8 cellular contexts compared by ENCODE assay signal in genomic region chr10:37976091-37976879, GRCh38. TPM values are rescaled to one million over a fixed set of nuclear protein-coding genes. Genes with fewer than 3 reads are reported as not detected.
DNase-seq lines count a peak whose midpoint lies in the region; ATAC-seq and TF ChIP-seq lines count a peak whose summit lies in the region.

ZNF25 (minus strand) TSS chr10:37976647; CDS start chr10:37971722, 4,925 bp downstream.

- H3K36me3 Mint-ChIP-seq in activated CD4-positive, alpha-beta T cell treated with anti-CD3 and anti-CD28 coated beads for 36 hours (ENCODE audit: low read depth): peaks cover 15% of the 10 kb centered on the region

- peak; percentile 96 for DNase-seq in BE2C
- peak; percentile 87 for DNase-seq in NCI-H510A (lab: John Stamatoyannopoulos, UW)
- peak; percentile 99 for DNase-seq in activated CD4-positive, alpha-beta T cell treated with anti-CD3 and anti-CD28 coated beads for 36 hours
- DNase-seq in kidney glomerular epithelial cell (lab: John Stamatoyannopoulos, UW): peak; percentile 98
- DNase-seq in stimulated activated CD4-positive, alpha-beta T cell treated with anti-CD3 and anti-CD28 coated beads, Interleukin-1b, Interleukin-23, amount 100 ng/mL, for 1 hour (ENCODE audit: low read depth in 2 of 2): peak; percentile 90 to 94

- TF ChIP-seq CTCF in BE2C (IDR thresholded peaks at IDR 0.05; ENCODE audit: low read depth, low read length): peak; percentile 89

- H3K4me3 Mint-ChIP-seq in activated CD4-positive, alpha-beta T cell treated with anti-CD3 and anti-CD28 coated beads for 36 hours: peak within 1 kb of the TSS; percentile 88

- no peaks in the 10 kb centered on the region for H3K36me3 ChIP-seq in BE2C

- intact Hi-C loops in activated CD4-positive, alpha-beta T cell treated with anti-CD3 and anti-CD28 coated beads for 36 hours (cut with DNase I, micrococcal nuclease): loop anchor here (1.0 to 5.0 kb wide), 6 partner anchors 34 to 427 kb away; partner anchors contain the start of genes ZNF248 (in 2 of the 2), ZNF33A (in 2 of the 2) and ZNF37A (in 2 of the 2)

- TF ChIP-seq POLR2A in GM19193 (IDR thresholded peaks at IDR 0.05; ENCODE audit: extremely low read depth, insufficient read depth, insufficient read length): peak; percentile 79

- H3K4me1 Mint-ChIP-seq in activated CD4-positive, alpha-beta T cell treated with anti-CD3 and anti-CD28 coated beads for 36 hours: peaks cover 12% of the 10 kb centered on the region

- no peaks in the 10 kb centered on the region for H3K27me3 ChIP-seq in BE2C

- peak within 1 kb of the TSS; percentile 69 for H3K4me3 ChIP-seq in BE2C (ENCODE audit: low read depth, low read length)

- H3K4me1 ChIP-seq in BE2C: no peaks in the 10 kb centered on the region

- CTCF ChIA-PET in activated CD4-positive, alpha-beta T cell treated with anti-CD3 and anti-CD28 coated beads for 36 hours (lab: Charles Lee): interaction anchor here (0.6 to 1.4 kb wide), 13 partner anchors 9 to 242 kb away, joined by 3 to 11 read pairs (median 4); partner anchors contain the start of genes ZNF33A and ZNF37A

- H3K27me3 Mint-ChIP-seq in activated CD4-positive, alpha-beta T cell treated with anti-CD3 and anti-CD28 coated beads for 36 hours: no peaks in the 10 kb centered on the region

- POLR2A ChIA-PET in activated CD4-positive, alpha-beta T cell treated with anti-CD3 and anti-CD28 coated beads for 36 hours (lab: Charles Lee): interaction anchor here (0.8 to 1.3 kb wide), 2 partner anchors 34 kb away, joined by 4 read pairs; partner anchors contain the start of gene ZNF33A

- peak; percentile 98 for ATAC-seq in HG03439 (IDR thresholded peaks at IDR 0.05; ENCODE audit: unreplicated experiment)
- peak; percentile 92 for ATAC-seq in activated CD4-positive, alpha-beta T cell treated with anti-CD3 and anti-CD28 coated beads for 36 hours

- no peaks in the 10 kb centered on the region for H3K9me3 ChIP-seq in BE2C

- peaks cover 3% of the 10 kb centered on the region for H3K9me3 Mint-ChIP-seq in activated CD4-positive, alpha-beta T cell treated with anti-CD3 and anti-CD28 coated beads for 36 hours (ENCODE audit: low read depth)

- peak within 1 kb of the TSS; percentile 92 for H3K27ac ChIP-seq in cingulate gyrus (ENCODE audit: low read depth, low read length)

- peak within 1 kb of the TSS; percentile 97 for H3K27ac Mint-ChIP-seq in activated CD4-positive, alpha-beta T cell treated with anti-CD3 and anti-CD28 coated beads for 36 hours

RNA-seq across cellular contexts. Expression of gene ZNF25, which starts in this region (rescaled TPM):
- 7.3 TPM for polyA plus RNA-seq in BE2C (2012; ENCODE audit: insufficient read depth, insufficient read length, low read depth)
- 1 to 10 TPM; 7.3 to 7.5 TPM for total RNA-seq in activated CD4-positive, alpha-beta T cell treated with anti-CD3 and anti-CD28 coated beads for 36 hours

Comparison
In these comparisons a context has a peak if more than half of its experiments do, and no peak if none do; other contexts are left out.
1. Peak in every context shown above with its lines: DNase-seq, ATAC-seq, H3K4me3 ChIP-seq and H3K27ac ChIP-seq.